In genomic region chr20:62355527-62356142, GRCh38 we compare ENCODE assay signal across 1 cellular context.
TF ChIP-seq lines count a peak whose summit lies in the region.

No MANE protein-coding gene starts in this region.

TF ChIP-seq in H1, 55 proteins besides CTCF, POLR2A, EP300 and RAD21:
- TF ChIP-seq JUN (IDR thresholded peaks at IDR 0.05; ENCODE audit: low read depth, low read length) (peak; percentile 42; the same call in 1 of the 2 replicates), CBX5 (IDR thresholded peaks at IDR 0.05; ENCODE audit: low read depth, low read length) (no peak), CHD2 (IDR thresholded peaks at IDR 0.05; ENCODE audit: low read length) (0 out of 2 replicates have a peak, but pooled peaks have one; percentile 22), SUZ12 (IDR thresholded peaks at IDR 0.05; ENCODE audit: low read length) (no peak), ASH2L (IDR thresholded peaks at IDR 0.05; ENCODE audit: low read length) (peak; percentile 29), NRF1 (IDR thresholded peaks at IDR 0.05; ENCODE audit: low read depth, low read length) (no peak), CHD1 (IDR thresholded peaks at IDR 0.05; ENCODE audit: low read depth, low read length) (no peak), JUND (IDR thresholded peaks at IDR 0.05; ENCODE audit: low read length) (peak; percentile 49; the same call in 1 of the 2 replicates)
